Comparison of ENCODE assay signal across 11 cellular contexts in genomic region chr17:45236002-45236606, GRCh38. TPM values are rescaled to one million over a fixed set of nuclear protein-coding genes. Genes with fewer than 3 reads are reported as not detected.
DNase-seq lines count a peak whose midpoint lies in the region; ATAC-seq and TF ChIP-seq lines count a peak whose summit lies in the region.
"Had no signal": no experiment of that assay in that cellular context is flagged by ENCODE, and none has a peak within 500 bp of the region (broad histone marks: within the 10 kb centered on the region; RNA-seq: fewer than 3 reads in every experiment).

No MANE protein-coding gene starts in this region.

- H3K4me1 Mint-ChIP-seq in activated B cell treated with CpG ODN at 0.5 μM for 24 hours (peaks cover 45% of the 10 kb centered on the region), memory B cell (peaks cover 35% of the 10 kb centered on the region)

- no peaks in the 10 kb centered on the region for H3K27me3 ChIP-seq in right atrium auricular region
- H3K27me3 ChIP-seq in upper lobe of right lung = no peaks in the 10 kb centered on the region

- H3K9me3 Mint-ChIP-seq in activated B cell treated with CpG ODN at 0.5 μM for 24 hours = no peaks in the 10 kb centered on the region
- no peaks in the 10 kb centered on the region for H3K9me3 Mint-ChIP-seq in memory B cell

- H3K27me3 Mint-ChIP-seq in activated B cell treated with CpG ODN at 0.5 μM for 24 hours (no peaks in the 10 kb centered on the region), memory B cell (no peaks in the 10 kb centered on the region)

- H3K9me3 ChIP-seq in right atrium auricular region = no peaks in the 10 kb centered on the region
- H3K9me3 ChIP-seq in upper lobe of right lung = no peaks in the 10 kb centered on the region
- H3K9me3 ChIP-seq: body of pancreas had no signal

- H3K36me3 ChIP-seq in right atrium auricular region = no peaks in the 10 kb centered on the region
- peaks cover 23% of the 10 kb centered on the region for H3K36me3 ChIP-seq in upper lobe of right lung

- POLR2A ChIA-PET in activated B cell treated with CpG ODN at 0.5 μM for 24 hours (lab: Charles Lee) = interaction anchor here (0.6 to 12.5 kb wide), 5 partner anchors 12 to 88 kb away, joined by 3 to 378 read pairs (median 4); partner anchors contain the start of genes FMNL1, HEXIM1 and MAP3K14

- peak; percentile 10 to 36 for TF ChIP-seq CTCF in right atrium auricular region (IDR thresholded peaks at IDR 0.05)
- no peak for TF ChIP-seq CTCF in activated B cell treated with CpG ODN at 0.5 μM for 24 hours (IDR thresholded peaks at IDR 0.05)
- peak; percentile 26 for TF ChIP-seq CTCF in upper lobe of right lung (IDR thresholded peaks at IDR 0.05)

- H3K36me3 Mint-ChIP-seq in activated B cell treated with CpG ODN at 0.5 μM for 24 hours (ENCODE audit: low read depth) = peaks cover 86% of the 10 kb centered on the region
- H3K36me3 Mint-ChIP-seq in memory B cell = peaks cover 43% of the 10 kb centered on the region

- CTCF ChIA-PET in activated B cell treated with CpG ODN at 0.5 μM for 24 hours (lab: Charles Lee) = interaction anchor here (0.6 to 4.7 kb wide), 11 partner anchors 10 to 157 kb away, joined by 3 to 203 read pairs (median 7); partner anchors contain the start of genes ACBD4, FMNL1 and MAP3K14

- intact Hi-C loops in cardiac septum (cut with DNase I) = no loop called here
- intact Hi-C loops in activated B cell treated with CpG ODN at 0.5 μM for 24 hours (cut with micrococcal nuclease) = no loop called here
- intact Hi-C loops in upper lobe of right lung (cut with DNase I) = no loop called here

- peaks cover 0 to 15% of the 10 kb centered on the region in 2 donors for H3K4me1 ChIP-seq in right atrium auricular region
- H3K4me1 ChIP-seq in upper lobe of right lung = no peaks in the 10 kb centered on the region

- H3K27ac ChIP-seq in right atrium auricular region (no peak overlapping the region), upper lobe of right lung (no peak overlapping the region)
- H3K27ac ChIP-seq: body of pancreas had no signal

- H3K27ac Mint-ChIP-seq in activated B cell treated with CpG ODN at 0.5 μM for 24 hours (peak overlapping the region; percentile 15), memory B cell (peak overlapping the region; percentile 98)

- no peak for ATAC-seq in activated B cell treated with CpG ODN at 0.5 μM for 24 hours (ENCODE audit: low read depth)
- no peak for ATAC-seq in memory B cell (ENCODE audit: low read depth)
- no peak for ATAC-seq in upper lobe of right lung

- DNase-seq in right atrium auricular region (ENCODE audit: low spot score) = no peak
- no peak for DNase-seq in cardiac septum (ENCODE audit: low spot score)
- DNase-seq in activated B cell treated with CpG ODN at 0.5 μM for 24 hours = no peak
- no peak for DNase-seq in memory B cell (ENCODE audit: low spot score in 2 of 2)
- DNase-seq in upper lobe of right lung = no peak
- no peak for DNase-seq in NCI-H1092 treated with DMSO at 0.1 percent for 48 hours (lab: John Stamatoyannopoulos, UW)
- no peak for DNase-seq in epidermal melanocyte (ENCODE audit: insufficient read length, low spot score)
- DNase-seq in OCI-M2 (lab: John Stamatoyannopoulos, UW; ENCODE audit: unreplicated experiment) = no peak

- H3K4me3 Mint-ChIP-seq in activated B cell treated with CpG ODN at 0.5 μM for 24 hours (no peak overlapping the region), memory B cell (no peak overlapping the region)

- no peak overlapping the region for H3K4me3 ChIP-seq in right atrium auricular region
- no peak overlapping the region for H3K4me3 ChIP-seq in upper lobe of right lung
- H3K4me3 ChIP-seq: body of pancreas had no signal

RNA-seq across cellular contexts. Expression of gene FMNL1, which starts 14.4 kb away (rescaled TPM):
- total RNA-seq in right atrium auricular region = 10 to 100 TPM in 1 of 2 donors, 1 to 10 TPM in 1; 7.6 to 13.6 TPM
- 12.2 TPM for total RNA-seq in cardiac septum
- total RNA-seq in activated B cell treated with CpG ODN at 0.5 μM for 24 hours = 310 and 351 TPM in 2 replicates
- 62.3 TPM for total RNA-seq in upper lobe of right lung

RNA-seq across cellular contexts. Expression of gene SPATA32, which starts 25.8 kb away (rescaled TPM):
- total RNA-seq in right atrium auricular region (not detected), cardiac septum (not detected), activated B cell treated with CpG ODN at 0.5 μM for 24 hours (0.27 and 0.39 TPM in 2 replicates), upper lobe of right lung (not detected)
- total RNA-seq: endothelial cell of umbilical vein, pulmonary artery endothelial cell had no signal
